Comparison of ENCODE assay signal across 1 cellular context in genomic region chr2:38085998-38086698, GRCh38. TPM values are rescaled to one million over a fixed set of nuclear protein-coding genes. Genes with fewer than 3 reads are reported as not detected.
"Had no signal": no experiment of that assay in that cellular context is flagged by ENCODE, and none has a peak within 500 bp of the region (broad histone marks: within the 10 kb centered on the region; RNA-seq: fewer than 3 reads in every experiment).

No MANE protein-coding gene starts in this region.

RNA-seq across cellular contexts. Expression of gene CYP1B1, which starts 10.2 kb away (rescaled TPM):
- polyA plus RNA-seq: neural cell had no signal
